9 cellular contexts compared by ENCODE assay signal in genomic region chr7:51316262-51316665, GRCh38. TPM values are rescaled to one million over a fixed set of nuclear protein-coding genes. Genes with fewer than 3 reads are reported as not detected.
DNase-seq lines count a peak whose midpoint lies in the region; ATAC-seq and TF ChIP-seq lines count a peak whose summit lies in the region.
"Had no signal": no experiment of that assay in that cellular context is flagged by ENCODE, and none has a peak within 500 bp of the region (broad histone marks: within the 10 kb centered on the region; RNA-seq: fewer than 3 reads in every experiment).

No MANE protein-coding gene starts in this region.

- DNase-seq in DMS153 treated with DMSO at 0.1 percent for 48 hours (lab: John Stamatoyannopoulos, UW; ENCODE audit: unreplicated experiment) = peak; percentile 58
- DNase-seq in NCI-H226 = peak; percentile 29
- DNase-seq in esophagus squamous epithelium (lab: John Stamatoyannopoulos, UW) = no peak
- no peak for DNase-seq in osteocyte (ENCODE audit: extremely low spot score, unreplicated experiment)

- no peaks in the 10 kb centered on the region for H3K36me3 ChIP-seq in esophagus squamous epithelium
- H3K36me3 ChIP-seq: adrenal gland had no signal

- peak in 4 of 6 experiments; percentile 19 to 61 (median 39) for TF ChIP-seq CTCF in esophagus squamous epithelium (IDR thresholded peaks at IDR 0.05)
- no peak for TF ChIP-seq CTCF in osteocyte (IDR thresholded peaks at IDR 0.05)

- peak overlapping the region; percentile 59 to 79 (median 72) for H3K4me3 ChIP-seq in esophagus squamous epithelium

- ATAC-seq in HG03045 (IDR thresholded peaks at IDR 0.05; ENCODE audit: unreplicated experiment) = no peak
- no peak for ATAC-seq in GM21360 (IDR thresholded peaks at IDR 0.05; ENCODE audit: unreplicated experiment)
- ATAC-seq in GM21447 (IDR thresholded peaks at IDR 0.05; ENCODE audit: unreplicated experiment) = no peak
- no peak for ATAC-seq in GM18498 (IDR thresholded peaks at IDR 0.05; ENCODE audit: unreplicated experiment)

- H3K4me1 ChIP-seq in esophagus squamous epithelium = peaks cover 3 to 42% (median 3%) of the 10 kb centered on the region in 3 donors

- H3K4me3 Mint-ChIP-seq in osteocyte (ENCODE audit: unreplicated experiment) = peak overlapping the region; percentile 64

- H3K27me3 Mint-ChIP-seq in osteocyte (ENCODE audit: unreplicated experiment) = peaks cover 66% of the 10 kb centered on the region

- H3K27ac ChIP-seq in esophagus squamous epithelium = peak overlapping the region; percentile 71 to 82 (median 78)
- H3K27ac ChIP-seq: adrenal gland had no signal

- H3K9me3 Mint-ChIP-seq in osteocyte (ENCODE audit: unreplicated experiment) = no peaks in the 10 kb centered on the region

- H3K9me3 ChIP-seq in esophagus squamous epithelium = no peaks in the 10 kb centered on the region
- H3K9me3 ChIP-seq: adrenal gland had no signal

- WGBS in esophagus squamous epithelium, 2 donors = no CpG with 5 or more reads among the region's 46 CpGs

- H3K36me3 Mint-ChIP-seq in osteocyte (ENCODE audit: unreplicated experiment) = no peaks in the 10 kb centered on the region

- H3K27ac Mint-ChIP-seq in osteocyte (ENCODE audit: unreplicated experiment) = no peak overlapping the region

- H3K4me1 Mint-ChIP-seq in osteocyte (ENCODE audit: unreplicated experiment) = peaks cover 12% of the 10 kb centered on the region

- TF ChIP-seq POLR2A in esophagus squamous epithelium (IDR thresholded peaks at IDR 0.05) = no peak

- intact Hi-C loops in esophagus squamous epithelium (cut with DNase I) = no loop called here

- peaks cover 0 to 29% (median 0%) of the 10 kb centered on the region in 4 donors for H3K27me3 ChIP-seq in esophagus squamous epithelium

RNA-seq across cellular contexts. Expression of gene COBL, which starts 0.3 kb away (rescaled TPM):
- total RNA-seq in esophagus squamous epithelium = 10 to 100 TPM in 1 of 4 donors, 1 to 10 TPM in 3; 5.9 to 21.3 (median 7.8) TPM
- not detected in 2 replicates for total RNA-seq in osteocyte

Comparison
In these comparisons a context has a peak if more than half of its experiments do, and no peak if none do; other contexts are left out.
1. DNase-seq: peak in DMS153 treated with DMSO at 0.1 percent for 48 hours (single experiment) and NCI-H226 (single experiment); none in esophagus squamous epithelium (single experiment) and osteocyte (single experiment).